In genomic region chr1:53946252-53947171, GRCh38 we compare ENCODE assay signal across 8 cellular contexts. TPM values are rescaled to one million over a fixed set of nuclear protein-coding genes. Genes with fewer than 3 reads are reported as not detected.
A peak's percentile ranks its signal among the peaks of the same experiment; 100 is the strongest.
DNase-seq lines count a peak whose midpoint lies in the region; ATAC-seq and TF ChIP-seq lines count a peak whose summit lies in the region.

LRRC42 (plus strand) TSS chr1:53946350; CDS start chr1:53952000, 5,650 bp downstream.

- H3K36me3 ChIP-seq in WERI-Rb-1: peaks cover 23% of the 10 kb centered on the region
- no peaks in the 10 kb centered on the region for H3K36me3 ChIP-seq in osteoblast (ENCODE audit: insufficient read depth, low read length)

- no peaks in the 10 kb centered on the region for H3K9me3 ChIP-seq in WERI-Rb-1 (ENCODE audit: severe bottlenecking)
- H3K9me3 ChIP-seq in osteoblast (ENCODE audit: low read depth, low read length): no peaks in the 10 kb centered on the region

- H3K27me3 ChIP-seq in WERI-Rb-1 (ENCODE audit: insufficient read depth, low read depth, severe bottlenecking): no peaks in the 10 kb centered on the region
- no peaks in the 10 kb centered on the region for H3K27me3 ChIP-seq in osteoblast (ENCODE audit: insufficient read depth, low read length)

- peaks cover 83% of the 10 kb centered on the region for H3K79me2 ChIP-seq in osteoblast (ENCODE audit: insufficient read depth, low read length)

- peak within 1 kb of the TSS; percentile 94 for H3K27ac ChIP-seq in WERI-Rb-1
- peak within 1 kb of the TSS; percentile 87 for H3K27ac ChIP-seq in osteoblast (ENCODE audit: low read depth, low read length)

- H3K4me3 ChIP-seq in WERI-Rb-1 (ENCODE audit: low read depth, low read length) (peak within 1 kb of the TSS; percentile 82), foreskin fibroblast (ENCODE audit: low read depth in 1 of 2, low read length in 2 of 2) (peak within 1 kb of the TSS; percentile 74 to 77), osteoblast (ENCODE audit: insufficient read depth, low read length) (peak within 1 kb of the TSS; percentile 88)

- peak; percentile 48 for ATAC-seq in GM19467 (IDR thresholded peaks at IDR 0.05; ENCODE audit: unreplicated experiment)
- ATAC-seq in HG03521 (IDR thresholded peaks at IDR 0.05; ENCODE audit: unreplicated experiment): peak; percentile 59

- peak within 1 kb of the TSS; percentile 89 for H2AFZ ChIP-seq in osteoblast (ENCODE audit: low read length)

- TF ChIP-seq CTCF in WERI-Rb-1 (IDR thresholded peaks at IDR 0.05; ENCODE audit: low read depth, low read length): peak; percentile 30
- no peak for TF ChIP-seq CTCF in foreskin fibroblast (IDR thresholded peaks at IDR 0.05; ENCODE audit: low read depth, low read length)
- no peak for TF ChIP-seq CTCF in osteoblast (IDR thresholded peaks at IDR 0.05; ENCODE audit: extremely low read depth, low read depth, low read length)

- peak within 1 kb of the TSS; percentile 90 for H3K4me2 ChIP-seq in osteoblast (ENCODE audit: insufficient read depth, low read length)

- H3K4me1 ChIP-seq in osteoblast (ENCODE audit: insufficient read depth, low read length): peaks cover 19% of the 10 kb centered on the region

- H4K20me1 ChIP-seq in osteoblast (ENCODE audit: insufficient read depth, low read length): peaks cover 14% of the 10 kb centered on the region

- DNase-seq in NCI-H345 (lab: John Stamatoyannopoulos, UW): peak; percentile 94
- no peak for DNase-seq in NCI-H345 treated with DMSO at 0.1 percent for 48 hours (lab: John Stamatoyannopoulos, UW; ENCODE audit: unreplicated experiment)
- DNase-seq in WERI-Rb-1: peak; percentile 11
- DNase-seq in foreskin fibroblast: no peak
- DNase-seq in osteoblast (ENCODE audit: insufficient read length, low spot score, missing footprints): peak; percentile 99
- DNase-seq in NCI-H510A (lab: John Stamatoyannopoulos, UW): no peak

RNA-seq across cellular contexts. Expression of gene LRRC42, which starts in this region (rescaled TPM):
- 38.7 and 43.9 TPM in 2 replicates for total RNA-seq in osteoblast

Comparison
In these comparisons a context has a peak if more than half of its experiments do, and no peak if none do; other contexts are left out.
1. DNase-seq: peak in NCI-H345 (single experiment), WERI-Rb-1 (single experiment) and osteoblast (single experiment); none in NCI-H345 treated with DMSO at 0.1 percent for 48 hours (single experiment), foreskin fibroblast (0 of 2) and NCI-H510A (single experiment).
2. Peak in every context shown above with its lines, with median percentiles within 50 percentile points of each other: H3K4me3 ChIP-seq.